Comparison of ENCODE assay signal across 8 cellular contexts in the genomic region with DNA sequence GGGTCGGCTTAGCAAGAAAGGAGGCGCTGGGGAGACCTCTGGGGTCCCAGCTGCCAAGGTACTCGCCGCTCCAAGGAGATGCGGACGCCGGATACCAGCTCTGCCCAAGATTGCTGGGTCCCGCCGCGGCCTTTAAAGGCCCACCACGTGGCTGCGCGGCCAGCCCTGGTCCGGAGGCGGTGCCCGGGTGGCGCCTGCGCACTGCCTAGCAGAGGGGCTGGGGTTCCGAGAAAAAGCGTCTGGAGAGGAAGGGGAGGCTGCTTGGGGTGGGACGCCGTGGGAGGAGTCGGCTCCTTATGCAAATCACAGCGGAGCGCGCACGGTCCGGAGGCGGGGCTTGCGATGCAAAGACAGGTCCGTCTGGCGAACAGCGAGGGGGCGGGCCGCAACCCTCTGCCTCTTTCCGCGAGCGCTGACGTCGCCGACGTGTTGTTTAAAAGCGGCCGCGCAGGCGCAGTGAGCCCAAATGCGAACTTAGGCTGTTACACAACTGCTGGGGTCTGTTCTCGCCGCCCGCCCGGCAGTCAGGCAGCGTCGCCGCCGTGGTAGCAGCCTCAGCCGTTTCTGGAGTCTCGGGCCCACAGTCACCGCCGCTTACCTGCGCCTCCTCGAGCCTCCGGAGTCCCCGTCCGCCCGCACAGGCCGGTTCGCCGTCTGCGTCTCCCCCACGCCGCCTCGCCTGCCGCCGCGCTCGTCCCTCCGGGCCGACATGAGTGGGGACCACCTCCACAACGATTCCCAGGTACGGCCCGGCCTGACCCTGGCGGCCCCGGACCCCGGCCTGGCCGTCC. TPM values are rescaled to one million over a fixed set of nuclear protein-coding genes. Genes with fewer than 3 reads are reported as not detected.
A peak's percentile ranks its signal among the peaks of the same experiment; 100 is the strongest.
DNase-seq lines count a peak whose midpoint lies in the region; ATAC-seq lines count a peak whose summit lies in the region.

Gene TOP1 (plus strand): TSS at position 464 of the 791 bp plus-strand sequence. CDS start 246 bp downstream, at position 710.

- peaks cover 2% of the 10 kb centered on the region for H3K27me3 Mint-ChIP-seq in activated CD8-positive, alpha-beta memory T cell treated with anti-CD3 and anti-CD28 coated beads, Interleukin-2, amount 10 ng/mL, durations not matched to agents 7 days and 5 days

- H3K9ac ChIP-seq in NT2/D1 (ENCODE audit: insufficient read length, low read depth) = peak within 1 kb of the TSS; percentile 98
- H3K9ac ChIP-seq in endocrine pancreas (ENCODE audit: control insufficient read depth, insufficient read depth, low read length) = peak within 1 kb of the TSS; percentile 96
- H3K9ac ChIP-seq in mesendoderm (ENCODE audit: low read length) = peak within 1 kb of the TSS; percentile 97

- no peaks in the 10 kb centered on the region for H3K4me1 ChIP-seq in NT2/D1 (ENCODE audit: insufficient read depth, insufficient read length)
- peaks cover 22% of the 10 kb centered on the region for H3K4me1 ChIP-seq in endocrine pancreas (ENCODE audit: control insufficient read depth, insufficient read depth, low read length)
- H3K4me1 ChIP-seq in mesendoderm (ENCODE audit: control insufficient read depth, low read depth, low read length) = peaks cover 24% of the 10 kb centered on the region

- no peaks in the 10 kb centered on the region for H3K9me3 Mint-ChIP-seq in activated CD8-positive, alpha-beta memory T cell treated with anti-CD3 and anti-CD28 coated beads, Interleukin-2, amount 10 ng/mL, durations not matched to agents 7 days and 5 days (ENCODE audit: low read depth)

- H2AK5ac ChIP-seq in mesendoderm (ENCODE audit: low read length) = peak within 1 kb of the TSS; percentile 90

- peak within 1 kb of the TSS; percentile 81 for H3K4me2 ChIP-seq in mesendoderm (ENCODE audit: low read length)

- H3K56ac ChIP-seq in mesendoderm (ENCODE audit: low read length) = peak within 1 kb of the TSS; percentile 97

- H2BK120ac ChIP-seq in mesendoderm (ENCODE audit: low read depth, low read length) = peak within 1 kb of the TSS; percentile 86

- peaks cover 13% of the 10 kb centered on the region for H3K79me1 ChIP-seq in mesendoderm (ENCODE audit: low read length)

- H3K18ac ChIP-seq in mesendoderm (ENCODE audit: low read length) = peak within 1 kb of the TSS; percentile 98

- peak within 1 kb of the TSS; percentile 33 for H4K5ac ChIP-seq in mesendoderm (ENCODE audit: low read length)

- WGBS in mesendoderm (ENCODE audit: extremely low coverage, insufficient coverage, low lambda C conversion rate) = no CpG with 5 or more reads among the region's 85 CpGs

- H3K4me3 ChIP-seq in NT2/D1 (ENCODE audit: insufficient read length, low read depth) (peak within 1 kb of the TSS; percentile 98), endocrine pancreas (ENCODE audit: control insufficient read depth, insufficient read depth, low read length) (peak within 1 kb of the TSS; percentile 96), mesendoderm (ENCODE audit: low read length) (peak within 1 kb of the TSS; percentile 63)

- H4K8ac ChIP-seq in mesendoderm (ENCODE audit: low read depth, low read length) = peak within 1 kb of the TSS; percentile 78

- H3K79me2 ChIP-seq in mesendoderm (ENCODE audit: control insufficient read depth, insufficient read depth, low read length) = peaks cover 43% of the 10 kb centered on the region

- CTCF ChIA-PET in activated CD8-positive, alpha-beta memory T cell treated with anti-CD3 and anti-CD28 coated beads, Interleukin-2, amount 10 ng/mL, durations not matched to agents 7 days and 5 days (lab: Charles Lee) = interaction anchor here (0.7 to 1.7 kb wide), 6 partner anchors 16 to 107 kb away, joined by 3 to 11 read pairs (median 4); no protein-coding TSS in a partner anchor

- no peak within 1 kb of the TSS for H2BK15ac ChIP-seq in mesendoderm (replicated peaks; ENCODE audit: low read depth)

- ATAC-seq in GM21381 (IDR thresholded peaks at IDR 0.05; ENCODE audit: unreplicated experiment) = peak; percentile 92
- peak; percentile 97 for ATAC-seq in activated CD8-positive, alpha-beta memory T cell treated with anti-CD3 and anti-CD28 coated beads, Interleukin-2, amount 10 ng/mL, durations not matched to agents 7 days and 5 days

- peaks cover 46% of the 10 kb centered on the region for H3K4me1 Mint-ChIP-seq in activated CD8-positive, alpha-beta memory T cell treated with anti-CD3 and anti-CD28 coated beads, Interleukin-2, amount 10 ng/mL, durations not matched to agents 7 days and 5 days

- DNase-seq in COR-L47 (lab: John Stamatoyannopoulos, UW) (peak; percentile 100), HUDEP-2 (lab: John Stamatoyannopoulos, UW; ENCODE audit: unreplicated experiment in 76 of 76) (peak; percentile 59 to 100 (median 99)), NT2/D1 (ENCODE audit: low read depth, low spot score) (peak; percentile 100), mesendoderm (peak; percentile 100)
- DNase-seq in activated CD8-positive, alpha-beta memory T cell treated with anti-CD3 and anti-CD28 coated beads, Interleukin-2, amount 10 ng/mL, durations not matched to agents 7 days and 5 days = peak; percentile 100
- DNase-seq in stimulated activated CD8-positive, alpha-beta memory T cell treated with anti-CD3 and anti-CD28 coated beads, Interleukin-15, amount 100 ng/mL, for 1 hour (ENCODE audit: low read depth) = peak; percentile 99

- peak within 1 kb of the TSS; percentile 72 for H3K27ac ChIP-seq in mesendoderm (ENCODE audit: low read depth, low read length)

- H3K36me3 Mint-ChIP-seq in activated CD8-positive, alpha-beta memory T cell treated with anti-CD3 and anti-CD28 coated beads, Interleukin-2, amount 10 ng/mL, durations not matched to agents 7 days and 5 days = peaks cover 33% of the 10 kb centered on the region

- H3K27ac Mint-ChIP-seq in activated CD8-positive, alpha-beta memory T cell treated with anti-CD3 and anti-CD28 coated beads, Interleukin-2, amount 10 ng/mL, durations not matched to agents 7 days and 5 days = peak within 1 kb of the TSS; percentile 93

- no peaks in the 10 kb centered on the region for H3K27me3 ChIP-seq in NT2/D1 (ENCODE audit: insufficient read depth, insufficient read length)
- H3K27me3 ChIP-seq in endocrine pancreas (ENCODE audit: control insufficient read depth, insufficient read depth, low read length) = no peaks in the 10 kb centered on the region
- H3K27me3 ChIP-seq in mesendoderm (ENCODE audit: insufficient read depth, low read length, poor library complexity) = no peaks in the 10 kb centered on the region

- peak within 1 kb of the TSS; percentile 53 for H3K23ac ChIP-seq in mesendoderm (ENCODE audit: low read length)

- H3K36me3 ChIP-seq in NT2/D1 (ENCODE audit: insufficient read depth, insufficient read length, low read length) (peaks cover 35% of the 10 kb centered on the region), endocrine pancreas (ENCODE audit: control insufficient read depth, insufficient read depth, low read length) (no peaks in the 10 kb centered on the region), mesendoderm (ENCODE audit: control insufficient read depth, insufficient read depth, low read length) (no peaks in the 10 kb centered on the region)

- peak within 1 kb of the TSS; percentile 99 for H3K4ac ChIP-seq in mesendoderm (ENCODE audit: low read depth, low read length)

- H3K4me3 Mint-ChIP-seq in activated CD8-positive, alpha-beta memory T cell treated with anti-CD3 and anti-CD28 coated beads, Interleukin-2, amount 10 ng/mL, durations not matched to agents 7 days and 5 days = peak within 1 kb of the TSS; percentile 85

- H3K9me3 ChIP-seq in NT2/D1 (ENCODE audit: insufficient read depth, low read length) = no peaks in the 10 kb centered on the region
- H3K9me3 ChIP-seq in endocrine pancreas (ENCODE audit: control insufficient read depth, low read length) = no peaks in the 10 kb centered on the region

- no peak within 1 kb of the TSS for H2BK5ac ChIP-seq in mesendoderm (ENCODE audit: low read length)

RNA-seq across cellular contexts. Expression of gene TOP1, which starts in this region (rescaled TPM):
- total RNA-seq in activated CD8-positive, alpha-beta memory T cell treated with anti-CD3 and anti-CD28 coated beads, Interleukin-2, amount 10 ng/mL, durations not matched to agents 7 days and 5 days = 10 to 100 TPM; 73.1 to 89.0 TPM
- 172 TPM for polyA plus RNA-seq in mesendoderm (2013, experiment 1 of 2)
- polyA plus RNA-seq in mesendoderm (2013, experiment 2 of 2) = 171 TPM

Comparison
In these comparisons a context has a peak if more than half of its experiments do, and no peak if none do; other contexts are left out.
1. Peak in every context shown above with its lines: DNase-seq, ATAC-seq, H3K4me3 ChIP-seq and H3K27ac ChIP-seq.